8 cellular contexts compared by ENCODE assay signal in the genomic region with DNA sequence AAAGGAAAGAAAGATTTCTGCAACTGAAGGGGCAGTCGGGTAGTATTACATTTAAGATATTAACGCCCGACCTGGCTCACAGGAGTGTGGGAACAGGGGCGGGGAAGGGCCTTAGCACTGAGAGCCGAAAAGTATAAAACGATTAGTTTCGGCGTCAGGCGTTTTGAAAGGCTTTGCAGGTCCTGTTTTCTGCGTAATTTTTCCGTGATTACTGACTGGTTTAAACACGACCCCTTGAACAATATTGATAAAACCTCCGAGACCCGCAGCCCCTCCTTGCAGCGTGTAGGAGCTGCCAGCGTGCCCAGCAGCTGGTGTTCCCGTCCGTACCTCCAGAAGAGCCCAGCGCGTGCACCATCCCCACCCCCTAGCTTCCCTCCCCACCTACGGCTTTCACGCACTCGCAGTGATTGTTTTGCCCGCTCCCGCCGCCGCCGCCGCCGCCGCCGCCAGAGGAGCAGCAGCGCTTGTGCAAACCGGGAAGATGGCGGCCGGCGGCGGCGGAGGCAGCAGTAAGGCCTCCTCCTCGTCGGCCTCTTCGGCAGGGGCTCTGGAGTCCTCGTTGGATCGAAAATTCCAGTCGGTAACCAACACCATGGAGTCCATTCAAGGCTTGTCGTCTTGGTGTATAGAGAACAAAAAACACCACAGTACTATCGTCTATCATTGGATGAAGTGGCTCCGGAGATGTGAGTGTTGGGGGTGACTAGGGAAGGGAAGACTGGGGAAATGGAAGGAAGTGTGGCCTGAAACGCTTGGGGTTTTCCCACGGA. TPM values are rescaled to one million over a fixed set of nuclear protein-coding genes. Genes with fewer than 3 reads are reported as not detected.
DNase-seq lines count a peak whose midpoint lies in the region; ATAC-seq and TF ChIP-seq lines count a peak whose summit lies in the region.

No MANE protein-coding gene starts in this region.

- ATAC-seq in GM19328 (IDR thresholded peaks at IDR 0.05; ENCODE audit: unreplicated experiment) = peak; percentile 14

- WGBS in esophagus, 2 donors = 0% methylated on average over 50 of the region's 50 CpGs

- H3K27ac ChIP-seq in OCI-LY7 (ENCODE audit: low read depth, low read length, poor library complexity, severe bottlenecking) = peak overlapping the region; percentile 93
- peak overlapping the region; percentile 100 for H3K27ac ChIP-seq in esophagus (ENCODE audit: low read depth in 2 of 2, low read length in 1 of 2)
- peak overlapping the region; percentile 93 for H3K27ac ChIP-seq in muscle layer of colon (ENCODE audit: low read depth, low read length)

- peaks cover 53% of the 10 kb centered on the region for H3K79me2 ChIP-seq in OCI-LY7 (ENCODE audit: insufficient read depth, low read depth, low read length)

- intact Hi-C loops in OCI-LY7 (cut with micrococcal nuclease; ENCODE audit: unreplicated experiment) = loop anchor here (10.0 kb wide), 1 partner anchor 200 kb away; no protein-coding TSS in a partner anchor

- DNase-seq in AG08395 (ENCODE audit: low spot score) (peak; percentile 71), OCI-LY7 (ENCODE audit: low spot score) (peak; percentile 79)
- DNase-seq in activated T-cell treated with anti-CD3 and anti-CD28 coated beads, Interleukin-2, amount 50 U/mL, for 1 hour = peak; percentile 80
- DNase-seq in stimulated activated CD8-positive, alpha-beta memory T cell treated with anti-CD3 and anti-CD28 coated beads, Interleukin-4, amount 100 ng/mL, for 48 hours = peak; percentile 85

- no peaks in the 10 kb centered on the region for H3K27me3 ChIP-seq in esophagus (ENCODE audit: control insufficient read depth in 1 of 2, insufficient read depth in 2 of 2, low read length in 2 of 2)
- no peaks in the 10 kb centered on the region for H3K27me3 ChIP-seq in muscle layer of colon (ENCODE audit: control insufficient read depth in 1 of 2, insufficient read depth in 2 of 2, low read length in 2 of 2)

- H3K9me3 ChIP-seq in OCI-LY7 (ENCODE audit: low read length) (no peaks in the 10 kb centered on the region), esophagus (ENCODE audit: control insufficient read depth in 2 of 2, insufficient read depth in 1 of 2, low read depth in 1 of 2, low read length in 1 of 2) (no peaks in the 10 kb centered on the region), muscle layer of colon (ENCODE audit: low read length) (no peaks in the 10 kb centered on the region)

- TF ChIP-seq CTCF in OCI-LY7 (conservative IDR thresholded peaks at IDR 0.05; ENCODE audit: low read length) = peak; percentile 29; the same call in 1 of the 2 replicates

- H3K36me3 ChIP-seq in OCI-LY7 (ENCODE audit: insufficient read depth, low read length) = peaks cover 19% of the 10 kb centered on the region
- H3K36me3 ChIP-seq in esophagus (ENCODE audit: control insufficient read depth in 2 of 2, insufficient read depth in 2 of 2, low read length in 1 of 2) = no peaks in the 10 kb centered on the region
- H3K36me3 ChIP-seq in muscle layer of colon (ENCODE audit: insufficient read depth, low read length) = no peaks in the 10 kb centered on the region

- TF ChIP-seq RAD21 in Ishikawa (IDR thresholded peaks at IDR 0.05; ENCODE audit: low read depth) = no peak

- H3K4me3 ChIP-seq in OCI-LY7 (ENCODE audit: low read depth, low read length, poor library complexity, severe bottlenecking) = peak overlapping the region; percentile 92
- peak overlapping the region; percentile 51 to 95 for H3K4me3 ChIP-seq in esophagus (ENCODE audit: low read depth in 1 of 2, low read length in 2 of 2)
- H3K4me3 ChIP-seq in muscle layer of colon (ENCODE audit: low read depth in 1 of 2, low read length in 2 of 2) = peak overlapping the region; percentile 85 to 97

- BruUV-seq in OCI-LY7 (replicated peaks; lab: Mats Ljungman, UMichigan) = no TSS peak

- peak overlapping the region; percentile 35; the same call in 1 of the 2 replicates for H2AFZ ChIP-seq in OCI-LY7 (ENCODE audit: low read length)

- H3K4me2 ChIP-seq in OCI-LY7 (ENCODE audit: low read length) = peak overlapping the region; percentile 86

- peaks cover 10% of the 10 kb centered on the region; the same call in 1 of the 2 replicates for H4K20me1 ChIP-seq in OCI-LY7 (ENCODE audit: insufficient read depth, low read length)

- POLR2A ChIA-PET in OCI-LY7 (lab: Charles Lee) = interaction anchor here (0.9 to 1.3 kb wide), 6 partner anchors 9 to 610 kb away, joined by 3 to 6 read pairs (median 4); no protein-coding TSS in a partner anchor

- H3K4me1 ChIP-seq in OCI-LY7 (ENCODE audit: insufficient read depth, low read length, poor library complexity, severe bottlenecking) = peaks cover 11% of the 10 kb centered on the region
- no peaks in the 10 kb centered on the region for H3K4me1 ChIP-seq in esophagus (ENCODE audit: control insufficient read depth in 2 of 2, insufficient read depth in 2 of 2, low read length in 1 of 2)
- H3K4me1 ChIP-seq in muscle layer of colon (ENCODE audit: insufficient read depth, low read length) = peaks cover 4% of the 10 kb centered on the region

- CTCF ChIA-PET in OCI-LY7 (lab: Charles Lee; ENCODE audit: unreplicated experiment) = interaction anchor here (0.5 kb wide), 1 partner anchor 610 kb away, joined by 3 read pairs; no protein-coding TSS in a partner anchor

- no peaks in the 10 kb centered on the region for H3K9me2 ChIP-seq in OCI-LY7 (ENCODE audit: insufficient read depth, low read length)

- H3K9ac ChIP-seq in muscle layer of colon (ENCODE audit: low read length) = peak overlapping the region; percentile 86

- TF ChIP-seq EP300 in Ishikawa (IDR thresholded peaks at IDR 0.05; ENCODE audit: borderline replicate concordance) = peak; percentile 28; the same call in 1 of the 2 replicates

TF ChIP-seq in Ishikawa, 13 proteins besides CTCF, POLR2A, EP300 and RAD21:
- TF ChIP-seq YY1 (IDR thresholded peaks at IDR 0.05; ENCODE audit: low read depth) (peak; percentile 92), CREB1 (IDR thresholded peaks at IDR 0.05; ENCODE audit: low read depth) (no peak), NFIC (IDR thresholded peaks at IDR 0.05) (no peak), TCF12 (IDR thresholded peaks at IDR 0.05; ENCODE audit: low read depth) (no peak; the same call in 1 of the 2 replicates), ZBTB7A (IDR thresholded peaks at IDR 0.05; ENCODE audit: low read depth) (no peak), TEAD4 (IDR thresholded peaks at IDR 0.05) (no peak), FOXM1 (IDR thresholded peaks at IDR 0.05; ENCODE audit: borderline replicate concordance, low read depth) (no peak), TAF1 (IDR thresholded peaks at IDR 0.05; ENCODE audit: low read depth) (peak; percentile 76), CEBPB (IDR thresholded peaks at IDR 0.05) (no peak), EGR1 (IDR thresholded peaks at IDR 0.05) (no peak)
- TF ChIP-seq, protein P1, sequence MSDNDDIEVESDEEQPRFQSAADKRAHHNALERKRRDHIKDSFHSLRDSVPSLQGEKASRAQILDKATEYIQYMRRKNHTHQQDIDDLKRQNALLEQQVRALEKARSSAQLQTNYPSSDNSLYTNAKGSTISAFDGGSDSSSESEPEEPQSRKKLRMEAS (IDR thresholded peaks at IDR 0.05) = peak; percentile 19; the same call in 1 of the 2 replicates
- TF ChIP-seq, protein P2, sequence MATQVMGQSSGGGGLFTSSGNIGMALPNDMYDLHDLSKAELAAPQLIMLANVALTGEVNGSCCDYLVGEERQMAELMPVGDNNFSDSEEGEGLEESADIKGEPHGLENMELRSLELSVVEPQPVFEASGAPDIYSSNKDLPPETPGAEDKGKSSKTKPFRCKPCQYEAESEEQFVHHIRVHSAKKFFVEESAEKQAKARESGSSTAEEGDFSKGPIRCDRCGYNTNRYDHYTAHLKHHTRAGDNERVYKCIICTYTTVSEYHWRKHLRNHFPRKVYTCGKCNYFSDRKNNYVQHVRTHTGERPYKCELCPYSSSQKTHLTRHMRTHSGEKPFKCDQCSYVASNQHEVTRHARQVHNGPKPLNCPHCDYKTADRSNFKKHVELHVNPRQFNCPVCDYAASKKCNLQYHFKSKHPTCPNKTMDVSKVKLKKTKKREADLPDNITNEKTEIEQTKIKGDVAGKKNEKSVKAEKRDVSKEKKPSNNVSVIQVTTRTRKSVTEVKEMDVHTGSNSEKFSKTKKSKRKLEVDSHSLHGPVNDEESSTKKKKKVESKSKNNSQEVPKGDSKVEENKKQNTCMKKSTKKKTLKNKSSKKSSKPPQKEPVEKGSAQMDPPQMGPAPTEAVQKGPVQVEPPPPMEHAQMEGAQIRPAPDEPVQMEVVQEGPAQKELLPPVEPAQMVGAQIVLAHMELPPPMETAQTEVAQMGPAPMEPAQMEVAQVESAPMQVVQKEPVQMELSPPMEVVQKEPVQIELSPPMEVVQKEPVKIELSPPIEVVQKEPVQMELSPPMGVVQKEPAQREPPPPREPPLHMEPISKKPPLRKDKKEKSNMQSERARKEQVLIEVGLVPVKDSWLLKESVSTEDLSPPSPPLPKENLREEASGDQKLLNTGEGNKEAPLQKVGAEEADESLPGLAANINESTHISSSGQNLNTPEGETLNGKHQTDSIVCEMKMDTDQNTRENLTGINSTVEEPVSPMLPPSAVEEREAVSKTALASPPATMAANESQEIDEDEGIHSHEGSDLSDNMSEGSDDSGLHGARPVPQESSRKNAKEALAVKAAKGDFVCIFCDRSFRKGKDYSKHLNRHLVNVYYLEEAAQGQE (IDR thresholded peaks at IDR 0.05; ENCODE audit: low read depth) = no peak
- TF ChIP-seq, protein P3, sequence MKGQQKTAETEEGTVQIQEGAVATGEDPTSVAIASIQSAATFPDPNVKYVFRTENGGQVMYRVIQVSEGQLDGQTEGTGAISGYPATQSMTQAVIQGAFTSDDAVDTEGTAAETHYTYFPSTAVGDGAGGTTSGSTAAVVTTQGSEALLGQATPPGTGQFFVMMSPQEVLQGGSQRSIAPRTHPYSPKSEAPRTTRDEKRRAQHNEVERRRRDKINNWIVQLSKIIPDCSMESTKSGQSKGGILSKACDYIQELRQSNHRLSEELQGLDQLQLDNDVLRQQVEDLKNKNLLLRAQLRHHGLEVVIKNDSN (IDR thresholded peaks at IDR 0.05) = no peak
TF ChIP-seq in Ishikawa: peak in this region for 3.

RNA-seq across cellular contexts. Expression of a gene that starts 0.5 kb away (rescaled TPM):
- total RNA-seq in OCI-LY7 (2014; rRNA removed; shearing (Covaris generic)) = 12.7 and 17.0 TPM in 2 replicates
- 38.6 and 39.7 TPM in 2 replicates for total RNA-seq in OCI-LY7 (2022)
- 1 to 10 TPM; 7.1 to 8.9 TPM for polyA plus RNA-seq in esophagus

RNA-seq across cellular contexts. Expression of a gene that starts 43.1 kb away (rescaled TPM):
- total RNA-seq in OCI-LY7 (2014; rRNA removed; shearing (Covaris generic)) = 46.6 and 49.2 TPM in 2 replicates
- 77.7 and 77.8 TPM in 2 replicates for total RNA-seq in OCI-LY7 (2022)
- 10 to 100 TPM; 24.7 to 37.6 TPM for polyA plus RNA-seq in esophagus

Comparison
In these comparisons a context has a peak if more than half of its experiments do, and no peak if none do; other contexts are left out.
1. Peak in every context shown above with its lines: DNase-seq, ATAC-seq, H3K4me3 ChIP-seq and H3K27ac ChIP-seq.